Comparison of ENCODE assay signal across 18 cellular contexts in genomic region chr18:74411475-74411874, GRCh38. TPM values are rescaled to one million over a fixed set of nuclear protein-coding genes. Genes with fewer than 3 reads are reported as not detected.
A peak's percentile ranks its signal among the peaks of the same experiment; 100 is the strongest.
DNase-seq lines count a peak whose midpoint lies in the region; ATAC-seq and TF ChIP-seq lines count a peak whose summit lies in the region.
"Had no signal": no experiment of that assay in that cellular context is flagged by ENCODE, and none has a peak within 500 bp of the region (broad histone marks: within the 10 kb centered on the region; RNA-seq: fewer than 3 reads in every experiment).

No MANE protein-coding gene starts in this region.

- H4K91ac ChIP-seq in neuronal stem cell (ENCODE audit: low read depth, low read length, poor library complexity) = no peak overlapping the region

- ATAC-seq in upper lobe of right lung (no peak), HG03520 (IDR thresholded peaks at IDR 0.05; ENCODE audit: unreplicated experiment) (no peak)

- H3K4me2 ChIP-seq in neuronal stem cell (ENCODE audit: insufficient read depth, low read length, poor library complexity, severe bottlenecking) = no peak overlapping the region

- no peak overlapping the region for H3K4me3 Mint-ChIP-seq in activated T-cell treated with anti-CD3 and anti-CD28 coated beads, Interleukin-2, amount 50 U/mL, for 24 hours

- no peak overlapping the region for H3K27ac Mint-ChIP-seq in activated T-cell treated with anti-CD3 and anti-CD28 coated beads, Interleukin-2, amount 50 U/mL, for 24 hours

- H3K4me1 ChIP-seq in neuronal stem cell (ENCODE audit: control insufficient read depth in 2 of 2, insufficient read depth in 1 of 2, low read depth in 1 of 2, low read length in 2 of 2) (peaks cover 0 to 23% of the 10 kb centered on the region in 2 donors), upper lobe of right lung (no peaks in the 10 kb centered on the region)

- H3K36me3 Mint-ChIP-seq in activated T-cell treated with anti-CD3 and anti-CD28 coated beads, Interleukin-2, amount 50 U/mL, for 24 hours (ENCODE audit: low read depth) = no peaks in the 10 kb centered on the region
- H3K36me3 Mint-ChIP-seq: CD14-positive monocyte had no signal

- no CpG with 5 or more reads among the region's 9 CpGs for WGBS in neuronal stem cell (ENCODE audit: extremely low coverage in 2 of 2, insufficient read length in 2 of 2, insufficient replicate concordance in 1 of 2), 2 donors

- TF ChIP-seq CTCF in upper lobe of right lung (IDR thresholded peaks at IDR 0.05) = no peak

- no peaks in the 10 kb centered on the region for H3K36me3 ChIP-seq in neuronal stem cell (replicated peaks in 1 of 2; ENCODE audit: control insufficient read depth in 2 of 2, insufficient read depth in 2 of 2, low read length in 2 of 2)
- H3K36me3 ChIP-seq in upper lobe of right lung = no peaks in the 10 kb centered on the region
- H3K36me3 ChIP-seq: MG63 had no signal

- H3K4me1 Mint-ChIP-seq in activated T-cell treated with anti-CD3 and anti-CD28 coated beads, Interleukin-2, amount 50 U/mL, for 24 hours (ENCODE audit: low read depth) = peaks cover 25% of the 10 kb centered on the region

- H3K14ac ChIP-seq in neuronal stem cell (ENCODE audit: low read length) = no peak overlapping the region

- H3K18ac ChIP-seq in neuronal stem cell (ENCODE audit: low read length) = peak overlapping the region; percentile 88

- no peak overlapping the region for H3K4ac ChIP-seq in neuronal stem cell (ENCODE audit: low read length)

- intact Hi-C loops in upper lobe of right lung (cut with DNase I) = no loop called here

- no peak overlapping the region for H3K9ac ChIP-seq in neuronal stem cell (ENCODE audit: low read depth, low read length, poor library complexity)

- H2BK5ac ChIP-seq in neuronal stem cell (ENCODE audit: low read length) = no peak overlapping the region

- H4K8ac ChIP-seq in neuronal stem cell (ENCODE audit: low read depth, low read length) = no peak overlapping the region

- no peaks in the 10 kb centered on the region for H3K9me3 Mint-ChIP-seq in activated T-cell treated with anti-CD3 and anti-CD28 coated beads, Interleukin-2, amount 50 U/mL, for 24 hours

- H2AK5ac ChIP-seq in neuronal stem cell (ENCODE audit: low read depth, low read length) = no peak overlapping the region

- H3K4me3 ChIP-seq in neuronal stem cell (ENCODE audit: low read length in 2 of 2) (no peak overlapping the region), upper lobe of right lung (no peak overlapping the region)
- H3K4me3 ChIP-seq: MG63 had no signal

- H3K9me3 ChIP-seq in neuronal stem cell (replicated peaks in 1 of 2; ENCODE audit: control insufficient read depth in 2 of 2, insufficient read depth in 1 of 2, low read depth in 1 of 2, low read length in 2 of 2) (no peaks in the 10 kb centered on the region), upper lobe of right lung (no peaks in the 10 kb centered on the region)
- H3K9me3 ChIP-seq: MG63 had no signal

- DNase-seq in activated T-cell treated with anti-CD3 and anti-CD28 coated beads, Interleukin-2, amount 50 U/mL, for 24 hours = peak; percentile 37
- no peak for DNase-seq in activated T-cell treated with anti-CD3 and anti-CD28 coated beads, Interleukin-2, amount 50 U/mL, for 1 hour
- DNase-seq in MV-4-11 (lab: John Stamatoyannopoulos, UW) (peak; percentile 42), neuronal stem cell (ENCODE audit: low spot score) (no peak), upper lobe of right lung (no peak)
- peak; percentile 27 for DNase-seq in central memory CD4-positive, alpha-beta T cell
- no peak for DNase-seq in activated CD4-positive, CD25-positive, alpha-beta regulatory T cell (lab: John Stamatoyannopoulos, UW)
- DNase-seq: Karpas-422, MG63, NCI-H1105, NCI-H1694, NCI-H2227 treated with DMSO at 0.1 percent for 48 hours, SHP77 treated with DMSO at 0.1 percent for 48 hours had no signal

- H2BK120ac ChIP-seq in neuronal stem cell (ENCODE audit: low read depth, low read length) = no peak overlapping the region

- peaks cover 2% of the 10 kb centered on the region for H3K27me3 Mint-ChIP-seq in activated T-cell treated with anti-CD3 and anti-CD28 coated beads, Interleukin-2, amount 50 U/mL, for 24 hours

- H3K23ac ChIP-seq in neuronal stem cell (ENCODE audit: low read depth, low read length, poor library complexity) = no peak overlapping the region

- H2BK12ac ChIP-seq in neuronal stem cell (ENCODE audit: low read length) = no peak overlapping the region

- no peak overlapping the region for H2BK15ac ChIP-seq in neuronal stem cell (ENCODE audit: low read length)

- H3K27ac ChIP-seq in neuronal stem cell (replicated peaks; ENCODE audit: low read length) = peak overlapping the region; percentile 41
- H3K27ac ChIP-seq in upper lobe of right lung = no peak overlapping the region

- H3K79me1 ChIP-seq in neuronal stem cell (ENCODE audit: low read depth, low read length) = no peaks in the 10 kb centered on the region

- H3K27me3 ChIP-seq in neuronal stem cell (ENCODE audit: control insufficient read depth in 3 of 3, insufficient read depth in 3 of 3, low read depth in 1 of 3, low read length in 3 of 3) (peaks cover 0 to 14% (median 0%) of the 10 kb centered on the region in 3 experiments), upper lobe of right lung (peaks cover 4% of the 10 kb centered on the region)
- H3K27me3 ChIP-seq: MG63 had no signal

- H2AFZ ChIP-seq in neuronal stem cell (ENCODE audit: low read length) = no peak overlapping the region

RNA-seq across cellular contexts. Expression of gene DIPK1C, which starts 45.6 kb away (rescaled TPM):
- 15.9 TPM for polyA plus RNA-seq in neuronal stem cell (2013, experiment 1 of 2)
- polyA plus RNA-seq in neuronal stem cell (2013, experiment 2 of 2) = 15.6 TPM
- not detected for total RNA-seq in upper lobe of right lung
- total RNA-seq: A673, H7, HT-29 had no signal
- polyA plus RNA-seq: CD14-positive monocyte had no signal

Comparison
In these comparisons a context has a peak if more than half of its experiments do, and no peak if none do; other contexts are left out.
1. DNase-seq: peak in activated T-cell treated with anti-CD3 and anti-CD28 coated beads, Interleukin-2, amount 50 U/mL, for 24 hours (single experiment), MV-4-11 (single experiment) and central memory CD4-positive, alpha-beta T cell (single experiment); none in activated T-cell treated with anti-CD3 and anti-CD28 coated beads, Interleukin-2, amount 50 U/mL, for 1 hour (single experiment), neuronal stem cell (single experiment), upper lobe of right lung (single experiment) and activated CD4-positive, CD25-positive, alpha-beta regulatory T cell (0 of 4).